17 cellular contexts compared by ENCODE assay signal in the genomic region with DNA sequence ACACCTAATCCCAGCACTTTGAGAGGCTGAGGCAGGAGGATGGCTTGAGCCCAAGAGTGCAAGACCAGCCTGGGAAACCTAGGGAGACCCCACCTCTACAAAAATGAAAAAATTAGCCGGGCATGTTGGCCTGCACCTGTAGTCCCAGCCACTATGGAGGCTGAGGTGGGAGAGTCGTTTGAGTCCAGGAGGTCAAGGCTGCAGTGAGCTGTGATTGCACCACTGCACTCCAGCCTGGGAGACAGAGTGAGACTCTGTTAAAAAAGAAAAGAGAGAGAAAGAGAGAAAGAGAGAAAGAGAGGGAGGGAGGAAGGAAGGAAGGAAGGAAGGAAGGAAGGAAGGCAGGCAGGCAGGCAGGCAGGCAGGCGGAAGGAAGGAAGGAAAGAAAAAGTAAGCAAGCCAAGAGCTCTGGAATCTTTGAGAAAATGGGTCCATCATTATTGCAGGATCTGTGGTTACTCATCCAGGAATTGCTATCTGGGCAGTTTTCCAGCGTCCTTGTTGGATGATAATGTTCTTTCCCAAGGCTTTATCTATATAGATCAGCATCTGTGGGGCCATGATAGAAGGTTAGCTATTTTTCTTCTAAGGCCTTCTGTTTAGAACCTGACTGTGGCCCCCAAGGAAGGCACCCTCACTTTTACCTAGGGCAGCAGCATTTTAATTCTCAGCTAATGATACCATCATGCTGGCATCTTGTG.
DNase-seq lines count a peak whose midpoint lies in the region; ATAC-seq and TF ChIP-seq lines count a peak whose summit lies in the region.
"Had no signal": no experiment of that assay in that cellular context is flagged by ENCODE, and none has a peak within 500 bp of the region (broad histone marks: within the 10 kb centered on the region; RNA-seq: fewer than 3 reads in every experiment).

No MANE protein-coding gene starts in this region.

- DNase-seq in NCI-H226 (peak; percentile 80), dedifferentiated amniotic fluid mesenchymal stem cell (ENCODE audit: extremely low spot score) (peak; percentile 49), neural progenitor cell (ENCODE audit: low spot score) (no peak), activated T-cell treated with anti-CD3 and anti-CD28 coated beads for 4 hours (no peak), esophagus squamous epithelium (lab: John Stamatoyannopoulos, UW) (no peak)
- no peak for DNase-seq in CD8-positive, alpha-beta memory T cell
- DNase-seq: activated CD4-positive, alpha-beta T cell treated with anti-CD3 and anti-CD28 coated beads for 4 hours; activated T-cell treated with anti-CD3 and anti-CD28 coated beads, Interleukin-2, amount 50 U/mL, for 24 hours; effector CD4-positive, alpha-beta T cell; head of caudate nucleus; naive B cell; NCI-H1436; NCI-H510A treated with DMSO at 0.1 percent for 48 hours; small intestine had no signal

- TF ChIP-seq POLR2A in esophagus squamous epithelium (IDR thresholded peaks at IDR 0.05) = no peak

- H3K9me3 ChIP-seq in BLaER1 treated with 17β-estradiol and CSF1 and Interleukin-3, amounts not matched to agents 10 nM and 100 nM (replicated peaks in 1 of 11) = peaks cover 0 to 7% (median 0%) of the 10 kb centered on the region in 11 experiments; a peak in 1 of 22 replicates
- H3K9me3 ChIP-seq in neural progenitor cell (ENCODE audit: low read depth) = no peaks in the 10 kb centered on the region
- no peaks in the 10 kb centered on the region for H3K9me3 ChIP-seq in CD8-positive, alpha-beta memory T cell (ENCODE audit: low read length)
- H3K9me3 ChIP-seq in esophagus squamous epithelium = no peaks in the 10 kb centered on the region

- no peak overlapping the region for H3K27ac ChIP-seq in BLaER1 treated with 17β-estradiol and CSF1 and Interleukin-3, amounts not matched to agents 10 nM and 100 nM
- no peak overlapping the region for H3K27ac ChIP-seq in neural progenitor cell
- no peak overlapping the region for H3K27ac ChIP-seq in CD8-positive, alpha-beta memory T cell (ENCODE audit: low read depth, low read length)
- no peak overlapping the region for H3K27ac ChIP-seq in esophagus squamous epithelium

- H4K20me1 ChIP-seq in BLaER1 treated with 17β-estradiol and CSF1 and Interleukin-3, amounts not matched to agents 10 nM and 100 nM = no peaks in the 10 kb centered on the region
- no peaks in the 10 kb centered on the region for H4K20me1 ChIP-seq in neural progenitor cell (ENCODE audit: low read depth)

- no peaks in the 10 kb centered on the region for H3K9me3 Mint-ChIP-seq in neural progenitor cell
- peaks cover 0 to 4% (median 2%) of the 10 kb centered on the region in 5 donors for H3K9me3 Mint-ChIP-seq in CD8-positive, alpha-beta memory T cell
- H3K9me3 Mint-ChIP-seq: activated T-cell treated with anti-CD3 and anti-CD28 coated beads, Interleukin-2, amount 50 U/mL, for 24 hours had no signal

- no peak for TF ChIP-seq CTCF in neural progenitor cell (IDR thresholded peaks at IDR 0.05)
- no peak for TF ChIP-seq CTCF in esophagus squamous epithelium (IDR thresholded peaks at IDR 0.05)

- no peak overlapping the region for H3K4me3 Mint-ChIP-seq in neural progenitor cell
- no peak overlapping the region for H3K4me3 Mint-ChIP-seq in CD8-positive, alpha-beta memory T cell
- H3K4me3 Mint-ChIP-seq: activated T-cell treated with anti-CD3 and anti-CD28 coated beads, Interleukin-2, amount 50 U/mL, for 24 hours; naive B cell had no signal

- no peaks in the 10 kb centered on the region for H3K79me2 ChIP-seq in neural progenitor cell (ENCODE audit: low read depth)

- 64 to 72% methylated on average over 4 of the region's 4 CpGs for WGBS in esophagus squamous epithelium, 2 donors

- H3K27me3 Mint-ChIP-seq in neural progenitor cell (ENCODE audit: insufficient read depth, low read depth) = peaks cover 4% of the 10 kb centered on the region
- peaks cover 0 to 1% of the 10 kb centered on the region in 2 donors for H3K27me3 Mint-ChIP-seq in CD8-positive, alpha-beta memory T cell
- H3K27me3 Mint-ChIP-seq: activated T-cell treated with anti-CD3 and anti-CD28 coated beads, Interleukin-2, amount 50 U/mL, for 24 hours; naive B cell had no signal

- no peaks in the 10 kb centered on the region for H3K36me3 ChIP-seq in BLaER1 treated with 17β-estradiol and CSF1 and Interleukin-3, amounts not matched to agents 10 nM and 100 nM
- H3K36me3 ChIP-seq in neural progenitor cell = no peaks in the 10 kb centered on the region
- no peaks in the 10 kb centered on the region for H3K36me3 ChIP-seq in CD8-positive, alpha-beta memory T cell (ENCODE audit: insufficient read depth, low read length)
- no peaks in the 10 kb centered on the region for H3K36me3 ChIP-seq in esophagus squamous epithelium

- POLR2A ChIA-PET in CD8-positive, alpha-beta memory T cell (lab: Charles Lee) = no interaction called here

- intact Hi-C loops in esophagus squamous epithelium (cut with DNase I) = no loop called here

- H3K4me2 ChIP-seq in BLaER1 treated with 17β-estradiol and CSF1 and Interleukin-3, amounts not matched to agents 10 nM and 100 nM = peak overlapping the region in 7 of 11 experiments; percentile 10 to 48 (median 28); a peak in 11 of 22 replicates
- H3K4me2 ChIP-seq in neural progenitor cell = no peak overlapping the region

- no peak overlapping the region for H2AFZ ChIP-seq in neural progenitor cell (replicated peaks)

- CTCF ChIA-PET in CD8-positive, alpha-beta memory T cell (lab: Charles Lee) = no interaction called here

- no peak overlapping the region for H3K9ac ChIP-seq in BLaER1 treated with 17β-estradiol and CSF1 and Interleukin-3, amounts not matched to agents 10 nM and 100 nM
- H3K9ac ChIP-seq in neural progenitor cell = no peak overlapping the region

- ATAC-seq in HG03135 (IDR thresholded peaks at IDR 0.05; ENCODE audit: unreplicated experiment) = no peak
- ATAC-seq: Panc1 had no signal

- H3K27ac Mint-ChIP-seq in neural progenitor cell = peak overlapping the region; percentile 59
- H3K27ac Mint-ChIP-seq in CD8-positive, alpha-beta memory T cell = no peak overlapping the region
- H3K27ac Mint-ChIP-seq: activated T-cell treated with anti-CD3 and anti-CD28 coated beads, Interleukin-2, amount 50 U/mL, for 24 hours had no signal

- H3F3A ChIP-seq in neural progenitor cell (ENCODE audit: low read depth) = no peaks in the 10 kb centered on the region

- H3K4me1 Mint-ChIP-seq in neural progenitor cell = peaks cover 12% of the 10 kb centered on the region
- H3K4me1 Mint-ChIP-seq in CD8-positive, alpha-beta memory T cell = no peaks in the 10 kb centered on the region
- H3K4me1 Mint-ChIP-seq: naive B cell had no signal

- no peak overlapping the region for H3K4me3 ChIP-seq in BLaER1 treated with 17β-estradiol and CSF1 and Interleukin-3, amounts not matched to agents 10 nM and 100 nM
- H3K4me3 ChIP-seq in neural progenitor cell (no peak overlapping the region), esophagus squamous epithelium (no peak overlapping the region)
- no peak overlapping the region for H3K4me3 ChIP-seq in CD8-positive, alpha-beta memory T cell (ENCODE audit: low read length)

- peaks cover 17 to 34% (median 23%) of the 10 kb centered on the region in 10 experiments for H3K4me1 ChIP-seq in BLaER1 treated with 17β-estradiol and CSF1 and Interleukin-3, amounts not matched to agents 10 nM and 100 nM
- H3K4me1 ChIP-seq in neural progenitor cell (no peaks in the 10 kb centered on the region), esophagus squamous epithelium (no peaks in the 10 kb centered on the region)
- H3K4me1 ChIP-seq in CD8-positive, alpha-beta memory T cell (ENCODE audit: insufficient read depth, low read length) = no peaks in the 10 kb centered on the region

- no peaks in the 10 kb centered on the region for H3K27me3 ChIP-seq in BLaER1 treated with 17β-estradiol and CSF1 and Interleukin-3, amounts not matched to agents 10 nM and 100 nM
- no peaks in the 10 kb centered on the region for H3K27me3 ChIP-seq in neural progenitor cell
- no peaks in the 10 kb centered on the region for H3K27me3 ChIP-seq in CD8-positive, alpha-beta memory T cell (ENCODE audit: insufficient read depth, low read length, poor library complexity, severe bottlenecking)
- H3K27me3 ChIP-seq in esophagus squamous epithelium = peaks cover 0 to 21% (median 0%) of the 10 kb centered on the region in 4 donors

- H3K36me3 Mint-ChIP-seq in neural progenitor cell = no peaks in the 10 kb centered on the region
- H3K36me3 Mint-ChIP-seq in CD8-positive, alpha-beta memory T cell = no peaks in the 10 kb centered on the region
- H3K36me3 Mint-ChIP-seq: naive B cell had no signal

Comparison
In these comparisons a context has a peak if more than half of its experiments do, and no peak if none do; other contexts are left out.
1. DNase-seq: peak in NCI-H226 (single experiment) and dedifferentiated amniotic fluid mesenchymal stem cell (single experiment); none in neural progenitor cell (single experiment), CD8-positive, alpha-beta memory T cell (0 of 5), activated T-cell treated with anti-CD3 and anti-CD28 coated beads for 4 hours (single experiment) and esophagus squamous epithelium (single experiment).